13 cellular contexts compared by ENCODE assay signal in the genomic region with DNA sequence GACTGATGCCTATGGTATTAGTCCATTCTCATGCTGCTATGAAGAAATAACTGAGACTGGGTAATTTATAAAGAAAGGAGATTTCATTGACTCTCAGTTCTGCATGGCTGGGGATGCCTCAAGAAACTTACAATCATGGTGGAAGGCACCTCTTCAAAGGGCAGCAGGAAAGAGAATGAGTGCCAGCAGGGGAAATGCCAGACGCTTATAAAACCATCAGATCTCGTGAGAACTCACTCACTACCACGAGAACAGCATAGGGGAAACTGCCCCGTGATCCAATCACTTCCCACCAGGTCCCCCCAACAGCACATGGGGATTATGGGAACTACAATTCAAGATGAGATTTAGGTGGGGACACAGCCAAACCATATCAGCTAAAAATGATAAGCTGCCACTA. TPM values are rescaled to one million over a fixed set of nuclear protein-coding genes. Genes with fewer than 3 reads are reported as not detected.
"Had no signal": no experiment of that assay in that cellular context is flagged by ENCODE, and none has a peak within 500 bp of the region (broad histone marks: within the 10 kb centered on the region; RNA-seq: fewer than 3 reads in every experiment).

No MANE protein-coding gene starts in this region.

RNA-seq across cellular contexts. Expression of gene PLEKHG7, which starts 48.5 kb away (rescaled TPM):
- total RNA-seq: chondrocyte, dermis microvascular lymphatic vessel endothelial cell, endodermal cell, esophagus squamous epithelium, gastrocnemius medialis, glomerular endothelial cell, heart right ventricle, kidney epithelial cell, left cardiac atrium, left ventricle myocardium superior, lower leg skin, lung microvascular endothelial cell had no signal
- polyA plus RNA-seq: keratinocyte had no signal
